Comparison of ENCODE assay signal across 22 cellular contexts in genomic region chr4:135670548-135670947, GRCh38.
DNase-seq lines count a peak whose midpoint lies in the region; ATAC-seq, FAIRE-seq and TF ChIP-seq lines count a peak whose summit lies in the region.
"Had no signal": no experiment of that assay in that cellular context is flagged by ENCODE, and none has a peak within 500 bp of the region (broad histone marks: within the 10 kb centered on the region; RNA-seq: fewer than 3 reads in every experiment).

No MANE protein-coding gene starts in this region.

- TF ChIP-seq POLR2A in right lobe of liver (IDR thresholded peaks at IDR 0.05) (no peak), HepG2 (IDR thresholded peaks at IDR 0.05; ENCODE audit: insufficient read depth in 1 of 2, low read depth in 2 of 2, low read length in 2 of 2) (no peak), gastroesophageal sphincter (IDR thresholded peaks at IDR 0.05) (no peak)

- H3F3A ChIP-seq in PC-3 (ENCODE audit: low read length, unreplicated experiment): no peaks in the 10 kb centered on the region
- H3F3A ChIP-seq in neural progenitor cell (ENCODE audit: low read depth): no peaks in the 10 kb centered on the region

- no peak for TF ChIP-seq RAD21 in HepG2 (CRISPR knock-in tag; IDR thresholded peaks at IDR 0.05)
- peak; percentile 45 for TF ChIP-seq RAD21 in Ishikawa (IDR thresholded peaks at IDR 0.05; ENCODE audit: low read depth)

- no peak overlapping the region for H3K27ac Mint-ChIP-seq in neural progenitor cell

- H3K27ac ChIP-seq in right lobe of liver: no peak overlapping the region
- H3K27ac ChIP-seq in HepG2 (ENCODE audit: extremely low read length, insufficient read depth, low read length): no peak overlapping the region
- H3K27ac ChIP-seq in PC-3 (ENCODE audit: low read length): no peak overlapping the region
- no peak overlapping the region for H3K27ac ChIP-seq in neural progenitor cell
- no peak overlapping the region for H3K27ac ChIP-seq in gastroesophageal sphincter
- H3K27ac ChIP-seq: C4-2B, HL-60, SJSA1 had no signal

- H3K36me3 ChIP-seq in right lobe of liver (no peaks in the 10 kb centered on the region), HepG2 (replicated peaks in 1 of 2; ENCODE audit: control insufficient read depth in 1 of 2, insufficient read depth in 2 of 2, low read length in 2 of 2) (no peaks in the 10 kb centered on the region), PC-3 (ENCODE audit: low read depth, low read length) (no peaks in the 10 kb centered on the region), neural progenitor cell (no peaks in the 10 kb centered on the region), gastroesophageal sphincter (no peaks in the 10 kb centered on the region)
- H3K36me3 ChIP-seq: SJSA1 had no signal

- DNase-seq in right lobe of liver (no peak), HepG2 (ENCODE audit: low spot score) (no peak), PC-3 (no peak), neural progenitor cell (ENCODE audit: low spot score) (no peak), HUDEP-2 (lab: John Stamatoyannopoulos, UW; ENCODE audit: unreplicated experiment in 76 of 76) (no peak), left ventricle myocardium superior (no peak)
- DNase-seq: AML-193, DMS79, H7, IMR-90, MV-4-11, NCI-H1105 treated with DMSO at 0.1 percent for 48 hours, NCI-H1694, NCI-H2081, NCI-H2171 treated with DMSO at 0.1 percent for 48 hours, NCI-H524 treated with DMSO at 0.1 percent for 48 hours had no signal

- H3K9ac ChIP-seq in HepG2 (ENCODE audit: insufficient read depth, low read depth, low read length) (no peak overlapping the region), PC-3 (ENCODE audit: low read length) (no peak overlapping the region), neural progenitor cell (no peak overlapping the region)

- no peaks in the 10 kb centered on the region for H3K4me1 ChIP-seq in right lobe of liver
- H3K4me1 ChIP-seq in HepG2 (ENCODE audit: insufficient read depth, low read length): no peaks in the 10 kb centered on the region
- H3K4me1 ChIP-seq in PC-3 (ENCODE audit: insufficient read depth, low read length): no peaks in the 10 kb centered on the region
- H3K4me1 ChIP-seq in neural progenitor cell: no peaks in the 10 kb centered on the region
- H3K4me1 ChIP-seq in gastroesophageal sphincter: no peaks in the 10 kb centered on the region
- H3K4me1 ChIP-seq: SJSA1 had no signal

- H3K9me2 ChIP-seq in PC-3 (replicated peaks; ENCODE audit: low read length): no peaks in the 10 kb centered on the region

- no peak for TF ChIP-seq EP300 in HepG2 (IDR thresholded peaks at IDR 0.05; ENCODE audit: low read depth in 2 of 2, low read length in 2 of 2)
- no peak for TF ChIP-seq EP300 in HepG2 (CRISPR knock-in tag; IDR thresholded peaks at IDR 0.05; ENCODE audit: borderline replicate concordance)
- no peak for TF ChIP-seq EP300 in Ishikawa (IDR thresholded peaks at IDR 0.05; ENCODE audit: borderline replicate concordance)
- no peak for TF ChIP-seq EP300 in gastroesophageal sphincter (IDR thresholded peaks at IDR 0.05)

- H3K4me3 ChIP-seq in right lobe of liver: no peak overlapping the region
- no peak overlapping the region for H3K4me3 ChIP-seq in HepG2 (replicated peaks in 1 of 3; ENCODE audit: insufficient read depth in 1 of 3, low read depth in 2 of 3, low read length in 3 of 3)
- no peak overlapping the region for H3K4me3 ChIP-seq in PC-3 (ENCODE audit: low read length)
- no peak overlapping the region for H3K4me3 ChIP-seq in neural progenitor cell
- H3K4me3 ChIP-seq in gastroesophageal sphincter: no peak overlapping the region
- H3K4me3 ChIP-seq: SJSA1 had no signal

- peaks cover 0 to 10% of the 10 kb centered on the region in 2 donors for H3K27me3 ChIP-seq in right lobe of liver
- no peaks in the 10 kb centered on the region for H3K27me3 ChIP-seq in HepG2 (ENCODE audit: control insufficient read depth in 1 of 2, insufficient read depth in 2 of 2, low read length in 2 of 2)
- H3K27me3 ChIP-seq in PC-3 (ENCODE audit: low read length): no peaks in the 10 kb centered on the region
- no peaks in the 10 kb centered on the region for H3K27me3 ChIP-seq in neural progenitor cell
- H3K27me3 ChIP-seq in gastroesophageal sphincter: no peaks in the 10 kb centered on the region
- H3K27me3 ChIP-seq: SJSA1 had no signal

- H3K9me3 ChIP-seq in right lobe of liver: no peaks in the 10 kb centered on the region
- H3K9me3 ChIP-seq in HepG2 (ENCODE audit: low read length): no peaks in the 10 kb centered on the region
- H3K9me3 ChIP-seq in PC-3 (ENCODE audit: low read length): no peaks in the 10 kb centered on the region
- no peaks in the 10 kb centered on the region for H3K9me3 ChIP-seq in neural progenitor cell (ENCODE audit: low read depth)
- H3K9me3 ChIP-seq in gastroesophageal sphincter: no peaks in the 10 kb centered on the region
- H3K9me3 ChIP-seq: SJSA1 had no signal

- H3K4me3 Mint-ChIP-seq in neural progenitor cell: no peak overlapping the region

- BruUV-seq in HepG2 (replicated peaks; lab: Mats Ljungman, UMichigan) (no TSS peak), PC-3 (replicated peaks; lab: Mats Ljungman, UMichigan) (no TSS peak)

- intact Hi-C loops in right lobe of liver (cut with DNase I): no loop called here
- intact Hi-C loops in HepG2 (cut with micrococcal nuclease; ENCODE audit: unreplicated experiment): loop anchor here (5.0 kb wide), 1 partner anchor 192 kb away; no protein-coding TSS in a partner anchor
- intact Hi-C loops in PC-3 (cut with micrococcal nuclease): no loop called here
- intact Hi-C loops in left ventricle myocardium superior (cut with micrococcal nuclease): no loop called here

- CTCF ChIA-PET in HepG2 (lab: Yijun Ruan, JAX; ENCODE audit: low intra/inter-chr PET ratio, low total read pairs) (no interaction called here), PC-3 (lab: Charles Lee) (no interaction called here)

- no peaks in the 10 kb centered on the region for H3K4me1 Mint-ChIP-seq in neural progenitor cell

- POLR2A ChIA-PET in HepG2 (lab: Yijun Ruan, JAX) (no interaction called here), PC-3 (lab: Charles Lee; ENCODE audit: unreplicated experiment) (no interaction called here)

- ATAC-seq in right lobe of liver: peak in 2 of 4 donors; percentile 33 to 43
- ATAC-seq in HepG2: no peak
- ATAC-seq in PC-3: no peak
- ATAC-seq in gastroesophageal sphincter: no peak
- ATAC-seq in left ventricle myocardium superior: no peak
- ATAC-seq: Right ventricle myocardium inferior had no signal

- no peak overlapping the region for H3K4me2 ChIP-seq in HepG2 (ENCODE audit: low read depth, low read length)
- H3K4me2 ChIP-seq in PC-3 (ENCODE audit: low read length): no peak overlapping the region
- no peak overlapping the region for H3K4me2 ChIP-seq in neural progenitor cell

- H3K79me2 ChIP-seq in HepG2 (ENCODE audit: insufficient read depth, low read length) (no peaks in the 10 kb centered on the region), PC-3 (ENCODE audit: low read length) (no peaks in the 10 kb centered on the region), neural progenitor cell (ENCODE audit: low read depth) (no peaks in the 10 kb centered on the region)

- H3K36me3 Mint-ChIP-seq in neural progenitor cell: no peaks in the 10 kb centered on the region

- TF ChIP-seq CTCF in right lobe of liver (IDR thresholded peaks at IDR 0.05) (peak; percentile 7 to 32 (median 22)), HepG2 (CRISPR knock-in tag; IDR thresholded peaks at IDR 0.05) (no peak), PC-3 (conservative IDR thresholded peaks at IDR 0.05; ENCODE audit: low read depth, low read length) (0 out of 2 replicates have a peak, but pooled peaks have one; percentile 18), neural progenitor cell (IDR thresholded peaks at IDR 0.05) (peak; percentile 36), gastroesophageal sphincter (IDR thresholded peaks at IDR 0.05) (no peak)

- FAIRE-seq in HepG2 (lab: Jason Lieb, UNC): no peak

- no peaks in the 10 kb centered on the region for H3K9me3 Mint-ChIP-seq in neural progenitor cell

- no peak overlapping the region for H2AFZ ChIP-seq in HepG2 (ENCODE audit: low read length)
- no peak overlapping the region for H2AFZ ChIP-seq in PC-3 (ENCODE audit: low read length)
- no peak overlapping the region for H2AFZ ChIP-seq in neural progenitor cell (replicated peaks)

- H4K20me1 ChIP-seq in HepG2 (ENCODE audit: insufficient read depth, low read length): no peaks in the 10 kb centered on the region
- no peaks in the 10 kb centered on the region for H4K20me1 ChIP-seq in PC-3 (ENCODE audit: low read length)
- no peaks in the 10 kb centered on the region for H4K20me1 ChIP-seq in neural progenitor cell (ENCODE audit: low read depth)

- in situ Hi-C loops in HepG2 (cut with HindIII; ENCODE audit: extremely low pct_ligation_motif_present, low pct_unique_long_range_greater_than_20kb): no loop called here

- H3K27me3 Mint-ChIP-seq in neural progenitor cell (ENCODE audit: insufficient read depth, low read depth): no peaks in the 10 kb centered on the region

TF ChIP-seq in HepG2, 621 proteins besides CTCF, POLR2A, EP300 and RAD21 (continues in another document):
- TF ChIP-seq REPIN1 (CRISPR knock-in tag; IDR thresholded peaks at IDR 0.05; ENCODE audit: borderline replicate concordance, low read depth) (no peak), EZH2 (conservative IDR thresholded peaks at IDR 0.05; ENCODE audit: low read depth, low read length) (no peak), ZBTB43 (CRISPR knock-in tag; conservative IDR thresholded peaks at IDR 0.05) (no peak)

TF ChIP-seq in Ishikawa, 13 proteins besides CTCF, POLR2A, EP300 and RAD21 (continues in another document):
- TF ChIP-seq YY1 (IDR thresholded peaks at IDR 0.05; ENCODE audit: low read depth) (no peak), ZBTB7A (IDR thresholded peaks at IDR 0.05; ENCODE audit: low read depth) (no peak)

Comparison
In these comparisons a context has a peak if more than half of its experiments do, and no peak if none do; other contexts are left out.
1. CTCF ChIP-seq: peak in right lobe of liver (4 of 4), PC-3 (single experiment) and neural progenitor cell (single experiment); none in HepG2 (single experiment) and gastroesophageal sphincter (0 of 4).